18 cellular contexts compared by ENCODE assay signal in the genomic region with DNA sequence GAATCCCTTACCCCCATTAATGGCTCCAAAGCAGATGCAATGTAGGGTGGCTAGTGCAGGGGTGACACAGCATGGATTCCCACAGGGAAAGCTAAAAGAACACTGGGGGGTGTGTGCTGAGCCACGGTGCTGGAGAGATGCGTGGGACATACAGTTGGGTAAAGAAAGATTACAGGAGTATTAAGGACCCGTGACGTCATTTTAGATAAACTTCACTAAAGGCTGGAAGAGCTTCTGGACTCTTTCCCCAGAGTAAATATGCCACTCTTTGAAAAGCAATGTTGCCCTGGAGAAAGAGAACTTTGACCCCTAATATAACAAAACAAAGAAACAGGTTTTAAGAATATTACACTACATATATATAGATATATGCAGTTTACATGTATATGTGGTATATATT.
A peak's percentile ranks its signal among the peaks of the same experiment; 100 is the strongest.
DNase-seq lines count a peak whose midpoint lies in the region; ATAC-seq and TF ChIP-seq lines count a peak whose summit lies in the region.
"Had no signal": no experiment of that assay in that cellular context is flagged by ENCODE, and none has a peak within 500 bp of the region (broad histone marks: within the 10 kb centered on the region; RNA-seq: fewer than 3 reads in every experiment).

No MANE protein-coding gene starts in this region.

- no peaks in the 10 kb centered on the region for H3K36me3 Mint-ChIP-seq in type B pancreatic cell
- H3K36me3 Mint-ChIP-seq: CD4-positive, alpha-beta memory T cell had no signal

- no peak overlapping the region for H3K27ac Mint-ChIP-seq in type B pancreatic cell
- H3K27ac Mint-ChIP-seq: CD4-positive, alpha-beta memory T cell; GM23338; HFFc6 had no signal

- intact Hi-C loops in mucosa of descending colon (cut with DNase I, micrococcal nuclease) (no loop called here), sigmoid colon (cut with DNase I) (no loop called here)

- H3K4me3 ChIP-seq in hepatocyte, result no peak overlapping the region
- H3K4me3 ChIP-seq in mucosa of descending colon, result no peak overlapping the region
- no peak overlapping the region for H3K4me3 ChIP-seq in sigmoid colon
- H3K4me3 ChIP-seq: GM12878, GM23338, HAP-1 had no signal

- no peaks in the 10 kb centered on the region for H3K9me3 Mint-ChIP-seq in type B pancreatic cell
- H3K9me3 Mint-ChIP-seq: GM23338 had no signal

- H3K27me3 Mint-ChIP-seq in type B pancreatic cell, result no peaks in the 10 kb centered on the region
- H3K27me3 Mint-ChIP-seq: CD4-positive, alpha-beta memory T cell had no signal

- H4K20me1 ChIP-seq in hepatocyte (ENCODE audit: insufficient read depth, poor library complexity, severe bottlenecking), result no peaks in the 10 kb centered on the region

- H3K4me1 ChIP-seq in hepatocyte (ENCODE audit: insufficient read depth) (no peaks in the 10 kb centered on the region), mucosa of descending colon (ENCODE audit: low read depth) (no peaks in the 10 kb centered on the region), sigmoid colon (no peaks in the 10 kb centered on the region)
- H3K4me1 ChIP-seq: HAP-1 had no signal

- TF ChIP-seq CTCF in hepatocyte (IDR thresholded peaks at IDR 0.05; ENCODE audit: poor library complexity), result no peak
- no peak for TF ChIP-seq CTCF in mucosa of descending colon (IDR thresholded peaks at IDR 0.05)
- no peak for TF ChIP-seq CTCF in type B pancreatic cell (conservative IDR thresholded peaks at IDR 0.05)
- TF ChIP-seq CTCF in sigmoid colon (IDR thresholded peaks at IDR 0.05), result no peak

- 47% methylated on average over 4 of the region's 4 CpGs for WGBS in hepatocyte (ENCODE audit: low lambda C conversion rate, missing lambda C conversion rate)
- 33 to 68% methylated on average over 4 of the region's 4 CpGs for WGBS in sigmoid colon, 2 donors

- H3K9me3 ChIP-seq in hepatocyte (ENCODE audit: low read depth) (no peaks in the 10 kb centered on the region), mucosa of descending colon (peaks cover 4% of the 10 kb centered on the region), sigmoid colon (peaks cover 0 to 3% (median 0%) of the 10 kb centered on the region in 4 donors)
- H3K9me3 ChIP-seq: HAP-1 had no signal

- no peak for TF ChIP-seq EP300 in sigmoid colon (IDR thresholded peaks at IDR 0.05)

- no peaks in the 10 kb centered on the region for H3K4me1 Mint-ChIP-seq in type B pancreatic cell (ENCODE audit: unreplicated experiment)
- H3K4me1 Mint-ChIP-seq: CD4-positive, alpha-beta memory T cell; GM23338 had no signal

- peak; percentile 2 for DNase-seq in DMS53 treated with DMSO at 0.1 percent for 48 hours (lab: John Stamatoyannopoulos, UW; ENCODE audit: unreplicated experiment)
- peak; percentile 51 for DNase-seq in hepatocyte (ENCODE audit: low spot score)
- no peak for DNase-seq in mucosa of descending colon
- DNase-seq in type B pancreatic cell (ENCODE audit: extremely low spot score, unreplicated experiment), result no peak
- no peak for DNase-seq in NCI-H774 (lab: John Stamatoyannopoulos, UW)
- no peak for DNase-seq in NCI-H1417 treated with DMSO at 0.1 percent for 48 hours (lab: John Stamatoyannopoulos, UW)
- no peak for DNase-seq in sigmoid colon
- DNase-seq: C1 segment of cervical spinal cord; Calu3; CD4-positive, alpha-beta memory T cell; COR-L47; DMS79; EL; GDM1; HFFc6 had no signal

- H2AFZ ChIP-seq in hepatocyte, result no peak overlapping the region
- H2AFZ ChIP-seq: GM23338 had no signal

- H3K36me3 ChIP-seq in hepatocyte (replicated peaks; ENCODE audit: insufficient read depth, low read depth), result no peaks in the 10 kb centered on the region
- no peaks in the 10 kb centered on the region for H3K36me3 ChIP-seq in mucosa of descending colon (ENCODE audit: low read depth)
- H3K36me3 ChIP-seq in sigmoid colon, result no peaks in the 10 kb centered on the region
- H3K36me3 ChIP-seq: HAP-1 had no signal

- H3K4me2 ChIP-seq in hepatocyte, result no peak overlapping the region
- H3K4me2 ChIP-seq: GM23338 had no signal

- no peaks in the 10 kb centered on the region for H3K79me2 ChIP-seq in hepatocyte

- H3K9me2 ChIP-seq in hepatocyte (replicated peaks; ENCODE audit: insufficient read depth), result no peaks in the 10 kb centered on the region

- peak; percentile 49 for ATAC-seq in mucosa of descending colon
- ATAC-seq: GM12878, GM23338 had no signal

- no peaks in the 10 kb centered on the region for H3K27me3 ChIP-seq in hepatocyte
- H3K27me3 ChIP-seq in sigmoid colon, result no peaks in the 10 kb centered on the region

- peak overlapping the region; percentile 15 for H3K4me3 Mint-ChIP-seq in type B pancreatic cell
- H3K4me3 Mint-ChIP-seq: CD4-positive, alpha-beta memory T cell; GM23338; HFFc6 had no signal

- TF ChIP-seq POLR2A in sigmoid colon (IDR thresholded peaks at IDR 0.05), result no peak

- H3K27ac ChIP-seq in hepatocyte (no peak overlapping the region), sigmoid colon (no peak overlapping the region)

Comparison
In these comparisons a context has a peak if more than half of its experiments do, and no peak if none do; other contexts are left out.
1. DNase-seq: peak in DMS53 treated with DMSO at 0.1 percent for 48 hours (single experiment) and hepatocyte (single experiment); none in mucosa of descending colon (0 of 3), type B pancreatic cell (single experiment), NCI-H774 (single experiment), NCI-H1417 treated with DMSO at 0.1 percent for 48 hours (single experiment) and sigmoid colon (single experiment).